8 cellular contexts compared by ENCODE assay signal in the genomic region with DNA sequence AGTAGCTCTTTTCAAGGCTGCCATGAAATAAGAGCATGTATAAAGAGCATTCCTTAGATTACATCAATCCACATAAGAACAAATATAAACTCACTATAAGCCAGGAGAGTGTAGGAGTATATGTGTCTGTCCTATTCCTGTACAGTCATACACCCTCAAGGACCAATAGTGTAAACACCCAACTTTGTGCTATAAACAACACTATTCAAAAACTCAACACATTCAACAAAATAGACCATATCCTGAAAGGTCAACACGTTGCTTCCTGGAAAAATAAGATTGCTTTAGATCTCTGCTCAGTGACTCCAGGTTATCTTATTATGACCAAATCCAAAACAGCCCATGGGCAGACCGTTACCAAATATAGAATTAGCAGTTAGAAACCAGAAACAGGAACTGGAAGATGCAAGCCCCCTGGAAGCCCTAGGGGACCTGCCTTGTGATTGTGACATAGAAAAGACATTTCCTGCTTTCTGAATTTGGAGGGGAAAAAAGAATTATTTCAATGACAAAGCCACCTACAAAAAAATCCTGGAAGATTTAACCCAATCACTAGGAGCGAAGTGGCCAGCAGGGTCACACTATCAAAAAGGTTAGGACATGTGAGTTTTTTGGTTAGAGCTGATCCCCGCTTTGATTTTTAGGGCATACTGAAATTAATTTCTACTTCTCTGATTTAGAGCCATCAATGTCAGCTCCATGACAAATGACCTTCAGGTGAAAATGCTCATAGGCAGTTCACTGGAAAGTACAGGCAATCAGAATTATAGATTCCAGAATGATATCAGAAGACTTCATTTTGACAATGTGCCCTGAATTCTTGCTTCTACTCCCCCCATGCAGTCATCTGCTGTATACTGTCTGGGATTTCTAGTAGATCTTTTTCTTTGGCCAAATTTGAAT. TPM values are rescaled to one million over a fixed set of nuclear protein-coding genes. Genes with fewer than 3 reads are reported as not detected.
DNase-seq lines count a peak whose midpoint lies in the region; ATAC-seq and TF ChIP-seq lines count a peak whose summit lies in the region.

No MANE protein-coding gene starts in this region.

- H3K27me3 ChIP-seq in GM23248 (replicated peaks; ENCODE audit: insufficient read depth) (no peaks in the 10 kb centered on the region), heart left ventricle (no peaks in the 10 kb centered on the region)

- in situ Hi-C loops in GM23248 (cut with MboI), result no loop called here

- POLR2A ChIA-PET in GM10248 (lab: Yijun Ruan, JAX), result no interaction called here

- TF ChIP-seq POLR2A in heart left ventricle (IDR thresholded peaks at IDR 0.05), result no peak

- H3K4me1 ChIP-seq in GM23248 (ENCODE audit: insufficient read depth) (0 out of 2 replicates have a peak, but pooled peaks cover 11% of the 10 kb centered on the region), heart left ventricle (peaks cover 9 to 70% (median 62%) of the 10 kb centered on the region in 12 donors)

- 60% methylated on average over 4 of the region's 4 CpGs for WGBS in GM23248 (ENCODE audit: low coverage in 1 of 2, low lambda C conversion rate in 2 of 2, missing lambda C conversion rate in 2 of 2), 2 experiments
- 25 to 39% (median 33%) methylated on average over 4 of the region's 4 CpGs for WGBS in heart left ventricle, 4 donors

- H3K79me2 ChIP-seq in GM23248 (ENCODE audit: insufficient read depth), result peaks cover 4% of the 10 kb centered on the region; the same call in 1 of the 2 replicates

- ATAC-seq in heart left ventricle (peak; percentile 32 to 92 (median 78)), HG03439 (IDR thresholded peaks at IDR 0.05; ENCODE audit: unreplicated experiment) (no peak)

- no peaks in the 10 kb centered on the region for H3K9me2 ChIP-seq in GM23248 (ENCODE audit: insufficient read depth)

- H3K36me3 ChIP-seq in GM23248 (ENCODE audit: low read depth), result 0 out of 2 replicates have a peak, but pooled peaks cover 4% of the 10 kb centered on the region
- peaks cover 0 to 32% (median 19%) of the 10 kb centered on the region in 9 donors for H3K36me3 ChIP-seq in heart left ventricle

- intact Hi-C loops in heart left ventricle (cut with DNase I), result loop anchor here in 7 of 10 donors (5.0 to 10.0 kb wide), 5 partner anchors 34 to 72 kb away; partner anchors contain the start of gene LRRC8C (in 5 of the 7)

- no peak overlapping the region for H3K4me2 ChIP-seq in GM23248 (ENCODE audit: unreplicated experiment)

- no peaks in the 10 kb centered on the region for H3K9me3 ChIP-seq in GM23248 (ENCODE audit: low read depth)
- H3K9me3 ChIP-seq in heart left ventricle, result no peaks in the 10 kb centered on the region

- H3F3A ChIP-seq in GM23248 (ENCODE audit: insufficient read depth), result peaks cover 8% of the 10 kb centered on the region; the same call in 1 of the 2 replicates

- CTCF ChIA-PET in GM10248 (lab: Yijun Ruan, JAX), result interaction anchor here (1.1 to 3.1 kb wide), 8 partner anchors 10 to 84 kb away, joined by 3 to 13 read pairs (median 6); partner anchors contain the start of gene LRRC8C

- no peaks in the 10 kb centered on the region for H4K20me1 ChIP-seq in GM23248 (ENCODE audit: insufficient read depth)

- no peak overlapping the region for H3K9ac ChIP-seq in GM23248

- DNase-seq in GM10248 (ENCODE audit: extremely low spot score) (peak; percentile 29), GM23248 (peak; percentile 19), OCI-M2 (lab: John Stamatoyannopoulos, UW; ENCODE audit: unreplicated experiment) (peak; percentile 48), heart left ventricle (peak in 3 of 5 donors; percentile 39 to 67 (median 47)), NCI-H1436 treated with DMSO at 0.1 percent for 48 hours (lab: John Stamatoyannopoulos, UW) (no peak), NCI-H2029 (lab: John Stamatoyannopoulos, UW) (no peak)
- DNase-seq in effector CD4-positive, alpha-beta T cell, result no peak

- no peak for TF ChIP-seq CTCF in GM10248 (IDR thresholded peaks at IDR 0.05; ENCODE audit: control extremely low read depth, extremely low read depth, low read depth, missing control alignments)
- no peak for TF ChIP-seq CTCF in heart left ventricle (IDR thresholded peaks at IDR 0.05)

- H3K4me3 ChIP-seq in GM23248 (no peak overlapping the region), heart left ventricle (no peak overlapping the region)

- no peak overlapping the region for H2AFZ ChIP-seq in GM23248

- H3K27ac ChIP-seq in GM23248 (no peak overlapping the region), heart left ventricle (peak overlapping the region in 11 of 12 donors; percentile 3 to 81 (median 36))

RNA-seq across cellular contexts. Expression of gene LRRC8C, which starts 59.9 kb away (rescaled TPM):
- 5.7 and 7.3 TPM in 2 replicates for total RNA-seq in GM23248 (2014; rRNA removed; shearing (Covaris generic))
- polyA plus RNA-seq in GM23248 (2016; fragmentation: Nextera tagmentation; extraction: Ambion mirVana) (3.5 and 3.6 TPM in 2 replicates), heart left ventricle (1 to 10 TPM; 3.2 to 4.6 TPM)
- 10 to 100 TPM in 3 of 9 donors, 1 to 10 TPM in 6; 5.6 to 16.3 (median 9.7) TPM for total RNA-seq in heart left ventricle

Comparison
In these comparisons a context has a peak if more than half of its experiments do, and no peak if none do; other contexts are left out.
1. DNase-seq: peak in GM10248 (single experiment), GM23248 (single experiment), OCI-M2 (single experiment) and heart left ventricle (3 of 5); none in effector CD4-positive, alpha-beta T cell (single experiment), NCI-H1436 treated with DMSO at 0.1 percent for 48 hours (single experiment) and NCI-H2029 (single experiment).